In genomic region chr11:96744697-96745096, GRCh38 we compare ENCODE assay signal across 18 cellular contexts.
"Had no signal": no experiment of that assay in that cellular context is flagged by ENCODE, and none has a peak within 500 bp of the region (broad histone marks: within the 10 kb centered on the region; RNA-seq: fewer than 3 reads in every experiment).

No MANE protein-coding gene starts in this region.

- H3K4me2 ChIP-seq: smooth muscle cell had no signal

- H3K4me1 ChIP-seq: adrenal gland, prostate gland had no signal

- H3K4me3 Mint-ChIP-seq: activated CD4-positive, alpha-beta memory T cell treated with anti-CD3 and anti-CD28 coated beads, Interleukin-2, amount 10 ng/mL, durations not matched to agents 7 days and 5 days; activated CD4-positive, alpha-beta T cell treated with anti-CD3 and anti-CD28 coated beads for 36 hours; activated naive CD4-positive, alpha-beta T cell treated with anti-CD3 and anti-CD28 coated beads, Interleukin-2, amount 50 U/mL, for 24 hours; activated T-cell treated with anti-CD3 and anti-CD28 coated beads, Interleukin-2, amount 50 U/mL, for 4 hours; immature natural killer cell; nephron; type B pancreatic cell had no signal

- H3K36me3 Mint-ChIP-seq: activated naive CD4-positive, alpha-beta T cell treated with anti-CD3 and anti-CD28 coated beads, Interleukin-2, amount 50 U/mL, for 24 hours; immature natural killer cell; type B pancreatic cell had no signal

- H3K4me3 ChIP-seq: adrenal gland, prostate gland, smooth muscle cell, suprapubic skin had no signal

- H3K27ac Mint-ChIP-seq: activated CD4-positive, alpha-beta memory T cell treated with anti-CD3 and anti-CD28 coated beads, Interleukin-2, amount 10 ng/mL, durations not matched to agents 7 days and 5 days; activated CD4-positive, alpha-beta T cell treated with anti-CD3 and anti-CD28 coated beads for 36 hours; activated naive CD4-positive, alpha-beta T cell treated with anti-CD3 and anti-CD28 coated beads, Interleukin-2, amount 50 U/mL, for 24 hours; immature natural killer cell; nephron; type B pancreatic cell had no signal

- H3K4me1 Mint-ChIP-seq: activated CD4-positive, alpha-beta memory T cell treated with anti-CD3 and anti-CD28 coated beads, Interleukin-2, amount 10 ng/mL, durations not matched to agents 7 days and 5 days; activated CD4-positive, alpha-beta T cell treated with anti-CD3 and anti-CD28 coated beads for 36 hours; activated naive CD4-positive, alpha-beta T cell treated with anti-CD3 and anti-CD28 coated beads, Interleukin-2, amount 50 U/mL, for 24 hours; immature natural killer cell; nephron had no signal

- H3K9me3 ChIP-seq: adrenal gland, prostate gland, suprapubic skin had no signal

- H3K27ac ChIP-seq: adrenal gland, foreskin keratinocyte, prostate gland, suprapubic skin, VCaP had no signal

- DNase-seq: activated CD4-positive, alpha-beta memory T cell treated with anti-CD3 and anti-CD28 coated beads, Interleukin-2, amount 10 ng/mL, durations not matched to agents 7 days and 5 days; activated CD4-positive, alpha-beta T cell treated with anti-CD3 and anti-CD28 coated beads for 36 hours; activated effector memory CD4-positive, alpha-beta T cell treated with anti-CD3 and anti-CD28 coated beads, Interleukin-2, amount 50 U/mL, for 16 hours; activated T-cell treated with anti-CD3 and anti-CD28 coated beads, Interleukin-2, amount 50 U/mL, for 4 hours; adrenal gland; foreskin keratinocyte; immature natural killer cell; occipital lobe; right cardiac atrium; stimulated activated naive CD8-positive, alpha-beta T cell treated with anti-CD3 and anti-CD28 coated beads, Interleukin-15, Interleukin-2, amounts not matched to agents 100 U/mL and 50 U/mL, for 24 hours had no signal

- H3K27me3 Mint-ChIP-seq: activated CD4-positive, alpha-beta memory T cell treated with anti-CD3 and anti-CD28 coated beads, Interleukin-2, amount 10 ng/mL, durations not matched to agents 7 days and 5 days; activated CD4-positive, alpha-beta T cell treated with anti-CD3 and anti-CD28 coated beads for 36 hours; activated naive CD4-positive, alpha-beta T cell treated with anti-CD3 and anti-CD28 coated beads, Interleukin-2, amount 50 U/mL, for 24 hours; type B pancreatic cell had no signal

- H3K9me3 Mint-ChIP-seq: activated CD4-positive, alpha-beta memory T cell treated with anti-CD3 and anti-CD28 coated beads, Interleukin-2, amount 10 ng/mL, durations not matched to agents 7 days and 5 days; nephron; type B pancreatic cell had no signal

- H3K27me3 ChIP-seq: adrenal gland, foreskin keratinocyte, suprapubic skin had no signal

- ATAC-seq: activated CD4-positive, alpha-beta T cell treated with anti-CD3 and anti-CD28 coated beads for 36 hours; activated T-cell treated with anti-CD3 and anti-CD28 coated beads, Interleukin-2, amount 50 U/mL, for 4 hours; esophagus mucosa; foreskin keratinocyte; right cardiac atrium; stimulated activated naive CD8-positive, alpha-beta T cell treated with anti-CD3 and anti-CD28 coated beads, Interleukin-15, Interleukin-2, amounts not matched to agents 100 U/mL and 50 U/mL, for 24 hours had no signal

- H3K36me3 ChIP-seq: adrenal gland, prostate gland, suprapubic skin had no signal
